ENCODE assay signal across 8 cellular contexts in the genomic region with DNA sequence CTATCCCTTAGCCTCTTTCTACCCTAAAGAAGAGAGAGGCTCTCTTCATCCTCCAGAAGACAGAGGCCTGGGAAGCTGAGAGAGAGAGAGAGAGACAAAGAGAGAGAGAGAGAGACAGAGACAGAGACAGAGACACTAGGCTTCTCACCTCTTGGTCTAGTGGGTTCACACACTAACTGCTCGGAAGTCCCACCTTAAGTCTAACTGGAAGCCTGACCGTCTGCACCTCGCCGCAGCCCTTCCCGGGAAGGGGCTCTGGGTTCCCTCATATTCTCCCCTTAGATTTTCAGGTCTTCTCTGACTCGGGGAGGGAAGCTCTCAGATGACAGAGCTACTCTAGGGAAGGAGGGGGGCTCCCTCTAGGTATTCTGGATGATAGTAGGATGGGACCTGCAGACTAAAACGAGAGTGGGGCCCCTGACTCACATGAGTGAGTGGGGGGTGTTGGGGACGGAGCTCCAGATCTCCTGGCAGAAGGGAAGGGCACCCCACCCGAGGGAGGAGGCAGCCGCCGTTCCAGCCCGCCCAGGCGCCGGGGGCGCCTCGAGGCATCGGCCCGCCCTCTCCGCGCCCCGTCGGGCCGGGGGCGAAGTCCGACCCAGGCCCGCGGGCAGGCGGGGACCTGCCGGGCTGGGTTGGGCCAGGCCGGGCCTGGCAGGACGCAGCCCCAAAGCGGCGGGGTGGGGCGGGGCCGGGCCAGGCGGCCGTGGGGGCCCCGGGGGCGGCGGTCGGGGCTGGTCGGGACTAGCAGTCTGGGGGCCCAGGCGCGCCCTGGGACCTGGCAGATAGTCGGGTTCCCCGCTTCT. TPM values are rescaled to one million over a fixed set of nuclear protein-coding genes. Genes with fewer than 3 reads are reported as not detected.
DNase-seq lines count a peak whose midpoint lies in the region; ATAC-seq and TF ChIP-seq lines count a peak whose summit lies in the region.

No MANE protein-coding gene starts in this region.

- TF ChIP-seq CTCF in cardiac muscle cell (IDR thresholded peaks at IDR 0.05; ENCODE audit: low read depth, low read length): no peak
- TF ChIP-seq CTCF in RWPE2 (IDR thresholded peaks at IDR 0.05; ENCODE audit: poor library complexity, severe bottlenecking): no peak
- TF ChIP-seq CTCF in endothelial cell (IDR thresholded peaks at IDR 0.05; ENCODE audit: unreplicated experiment): no peak
- TF ChIP-seq CTCF in neural crest cell (conservative IDR thresholded peaks at IDR 0.05): no peak

- no peaks in the 10 kb centered on the region for H3K27me3 ChIP-seq in cardiac muscle cell
- no peaks in the 10 kb centered on the region for H3K27me3 ChIP-seq in RWPE2 (ENCODE audit: insufficient read depth, poor library complexity, severe bottlenecking)

- H3K4me1 ChIP-seq in cardiac muscle cell (ENCODE audit: low read depth): peaks cover 27% of the 10 kb centered on the region
- H3K4me1 ChIP-seq in RWPE2 (ENCODE audit: insufficient read depth, poor library complexity, severe bottlenecking): peaks cover 53% of the 10 kb centered on the region

- H3K4me1 Mint-ChIP-seq in endothelial cell (ENCODE audit: unreplicated experiment): peaks cover 23% of the 10 kb centered on the region
- peaks cover 35% of the 10 kb centered on the region for H3K4me1 Mint-ChIP-seq in neural crest cell

- H3K27ac ChIP-seq in cardiac muscle cell (peak overlapping the region; percentile 83), RWPE2 (ENCODE audit: poor library complexity, severe bottlenecking) (peak overlapping the region; percentile 99)

- H3K4me3 Mint-ChIP-seq in endothelial cell (ENCODE audit: unreplicated experiment) (peak overlapping the region; percentile 67), neural crest cell (peak overlapping the region; percentile 83)

- DNase-seq in cardiac muscle cell (ENCODE audit: low read depth in 1 of 2, low spot score in 1 of 2): no peak
- no peak for DNase-seq in Right ventricle myocardium superior
- no peak for DNase-seq in RWPE2 (ENCODE audit: low spot score)
- no peak for DNase-seq in endothelial cell (ENCODE audit: low spot score)
- no peak for DNase-seq in neural crest cell (ENCODE audit: low read depth, low spot score)
- DNase-seq in midbrain (lab: John Stamatoyannopoulos, UW): no peak

- peak overlapping the region; percentile 80 for H3K27ac Mint-ChIP-seq in endothelial cell (ENCODE audit: unreplicated experiment)
- H3K27ac Mint-ChIP-seq in neural crest cell (ENCODE audit: unreplicated experiment): peak overlapping the region; percentile 39

- H3K9me3 ChIP-seq in cardiac muscle cell (ENCODE audit: low read depth) (no peaks in the 10 kb centered on the region), RWPE2 (ENCODE audit: severe bottlenecking) (no peaks in the 10 kb centered on the region)

- H3K9me3 Mint-ChIP-seq in endothelial cell (ENCODE audit: unreplicated experiment): no peaks in the 10 kb centered on the region
- no peaks in the 10 kb centered on the region for H3K9me3 Mint-ChIP-seq in neural crest cell

- H3K36me3 ChIP-seq in cardiac muscle cell (no peaks in the 10 kb centered on the region), RWPE2 (ENCODE audit: low read depth) (peaks cover 16% of the 10 kb centered on the region)

- H3K36me3 Mint-ChIP-seq in endothelial cell (ENCODE audit: low read depth, unreplicated experiment) (no peaks in the 10 kb centered on the region), neural crest cell (ENCODE audit: low read depth) (no peaks in the 10 kb centered on the region)

- ATAC-seq in Right ventricle myocardium superior (ENCODE audit: poor library complexity): no peak
- ATAC-seq in RWPE2 (ENCODE audit: low read depth): no peak; the same call in 2 of the 3 replicates
- ATAC-seq in GM21576 (IDR thresholded peaks at IDR 0.05; ENCODE audit: unreplicated experiment): no peak
- no peak for ATAC-seq in HG03520 (IDR thresholded peaks at IDR 0.05; ENCODE audit: unreplicated experiment)

- H3K27me3 Mint-ChIP-seq in endothelial cell (ENCODE audit: unreplicated experiment) (peaks cover 27% of the 10 kb centered on the region), neural crest cell (ENCODE audit: low read depth) (peaks cover 15% of the 10 kb centered on the region)

- intact Hi-C loops in Right ventricle myocardium superior (cut with DNase I): no loop called here

- H3K4me3 ChIP-seq in cardiac muscle cell (peak overlapping the region; percentile 25), RWPE2 (ENCODE audit: severe bottlenecking) (peak overlapping the region; percentile 81)

RNA-seq across cellular contexts. Expression of gene JUNB, which starts 2.0 kb away (rescaled TPM):
- total RNA-seq in cardiac muscle cell (57.6 and 103 TPM in 2 replicates), Right ventricle myocardium superior (23.9 TPM), endothelial cell (ENCODE audit: unreplicated experiment) (20.6 TPM), neural crest cell (9.3 and 9.6 TPM in 2 replicates)
- polyA plus RNA-seq in cardiac muscle cell: 37.2 and 48.3 TPM in 2 replicates

RNA-seq across cellular contexts. Expression of gene PRDX2, which starts 12.3 kb away (rescaled TPM):
- total RNA-seq in cardiac muscle cell (1,316 and 1,694 TPM in 2 replicates), Right ventricle myocardium superior (684 TPM), endothelial cell (ENCODE audit: unreplicated experiment) (215 TPM), neural crest cell (651 and 672 TPM in 2 replicates)
- polyA plus RNA-seq in cardiac muscle cell: 1,469 and 1,719 TPM in 2 replicates

RNA-seq across cellular contexts. Expression of gene THSD8, which starts 12.6 kb away (rescaled TPM):
- total RNA-seq in cardiac muscle cell (0.63 TPM in 1 of 2 replicates, not detected in the other), Right ventricle myocardium superior (1.6 TPM), endothelial cell (ENCODE audit: unreplicated experiment) (14.2 TPM), neural crest cell (34.7 and 49.1 TPM in 2 replicates)
- polyA plus RNA-seq in cardiac muscle cell: 15.0 and 19.0 TPM in 2 replicates

RNA-seq across cellular contexts. Expression of gene HOOK2, which starts 13.9 kb away (rescaled TPM):
- total RNA-seq in cardiac muscle cell: 28.5 and 54.4 TPM in 2 replicates
- polyA plus RNA-seq in cardiac muscle cell: 31.1 and 41.6 TPM in 2 replicates
- 43.6 TPM for total RNA-seq in Right ventricle myocardium superior
- 30.3 TPM for total RNA-seq in endothelial cell (ENCODE audit: unreplicated experiment)
- 27.9 and 28.8 TPM in 2 replicates for total RNA-seq in neural crest cell

RNA-seq across cellular contexts. Expression of gene RNASEH2A, which starts 17.1 kb away (rescaled TPM):
- total RNA-seq in cardiac muscle cell (20.4 and 29.0 TPM in 2 replicates), Right ventricle myocardium superior (6.3 TPM), endothelial cell (ENCODE audit: unreplicated experiment) (26.9 TPM), neural crest cell (74.5 and 87.4 TPM in 2 replicates)
- 40.4 and 57.3 TPM in 2 replicates for polyA plus RNA-seq in cardiac muscle cell
